ENCODE assay signal across 9 cellular contexts in the genomic region with DNA sequence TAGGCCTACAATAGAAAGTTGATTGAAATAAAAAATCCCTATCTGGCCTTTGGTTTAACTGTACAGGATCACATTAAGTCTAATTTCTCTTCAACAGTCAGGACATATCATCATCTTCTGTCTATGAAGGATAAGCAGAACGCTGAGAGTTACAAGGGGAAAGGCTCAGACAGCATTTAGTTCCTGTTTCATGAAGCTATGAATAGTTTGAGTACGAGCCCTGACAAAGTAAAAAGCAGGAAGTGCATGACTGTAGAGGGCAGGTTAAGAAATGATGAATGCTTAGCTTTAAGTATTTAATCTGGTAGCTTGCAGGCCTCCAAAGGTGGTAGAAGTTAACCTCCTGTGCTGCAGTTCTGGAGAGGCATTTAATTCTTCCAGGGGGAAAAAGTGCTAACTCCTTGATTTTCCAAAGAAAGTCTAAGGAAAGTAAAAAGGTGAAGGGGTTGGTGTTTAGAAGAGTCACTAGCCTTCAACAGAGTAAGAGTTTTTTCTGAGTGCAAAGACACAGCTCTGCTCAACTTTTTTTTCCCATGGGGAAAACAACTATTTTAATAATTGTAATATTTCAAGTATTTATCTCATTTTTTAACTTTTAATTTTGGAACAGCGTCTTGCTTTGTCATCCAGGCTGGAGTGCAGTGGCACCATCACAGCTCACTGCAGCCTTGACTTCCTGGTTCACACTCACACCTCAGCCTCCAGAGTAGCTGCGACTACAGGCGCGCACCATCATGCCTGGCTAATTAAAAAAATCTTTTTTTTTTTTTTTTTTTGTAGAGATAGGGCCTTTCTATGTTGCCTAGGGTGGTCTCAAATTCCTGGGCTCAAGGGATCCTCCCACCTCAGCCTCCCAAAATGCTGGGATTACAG.
A peak's percentile ranks its signal among the peaks of the same experiment; 100 is the strongest.
DNase-seq lines count a peak whose midpoint lies in the region; ATAC-seq and TF ChIP-seq lines count a peak whose summit lies in the region.
"Had no signal": no experiment of that assay in that cellular context is flagged by ENCODE, and none has a peak within 500 bp of the region (broad histone marks: within the 10 kb centered on the region; RNA-seq: fewer than 3 reads in every experiment).

No MANE protein-coding gene starts in this region.

- POLR2A ChIA-PET in activated CD4-positive, alpha-beta T cell treated with anti-CD3 and anti-CD28 coated beads for 36 hours (lab: Charles Lee): no interaction called here

- H3K4me3 ChIP-seq in SK-N-MC (no peak overlapping the region), left ventricle myocardium inferior (no peak overlapping the region)

- H3K27ac ChIP-seq in SK-N-MC (peak overlapping the region; percentile 72), left ventricle myocardium inferior (replicated peaks) (peak overlapping the region; percentile 64)
- H3K27ac ChIP-seq: 22Rv1 had no signal

- H3K4me1 Mint-ChIP-seq in activated CD4-positive, alpha-beta T cell treated with anti-CD3 and anti-CD28 coated beads for 36 hours: peaks cover 11% of the 10 kb centered on the region

- no peak for TF ChIP-seq CTCF in left ventricle myocardium inferior (IDR thresholded peaks at IDR 0.05; ENCODE audit: borderline replicate concordance)

- peaks cover 75% of the 10 kb centered on the region for H3K36me3 ChIP-seq in SK-N-MC (ENCODE audit: insufficient read depth, low read length)
- peaks cover 23% of the 10 kb centered on the region for H3K36me3 ChIP-seq in left ventricle myocardium inferior

- H3K9me3 ChIP-seq in SK-N-MC (ENCODE audit: low read depth, low read length): 0 out of 2 replicates have a peak, but pooled peaks cover 4% of the 10 kb centered on the region
- H3K9me3 ChIP-seq in left ventricle myocardium inferior (replicated peaks): no peaks in the 10 kb centered on the region

- peak; percentile 7 for DNase-seq in activated CD4-positive, alpha-beta T cell treated with anti-CD3 and anti-CD28 coated beads for 36 hours
- no peak for DNase-seq in activated CD4-positive, alpha-beta T cell treated with anti-CD3 and anti-CD28 coated beads for 4 hours
- no peak for DNase-seq in SK-N-MC (ENCODE audit: low read depth, low spot score)
- DNase-seq in left ventricle myocardium inferior: no peak
- DNase-seq in effector CD4-positive, alpha-beta T cell: no peak
- no peak for DNase-seq in SHP77 (lab: John Stamatoyannopoulos, UW)
- no peak for DNase-seq in NCI-H2081 (lab: John Stamatoyannopoulos, UW)

- H3K27ac Mint-ChIP-seq in activated CD4-positive, alpha-beta T cell treated with anti-CD3 and anti-CD28 coated beads for 36 hours: peak overlapping the region; percentile 48

- CTCF ChIA-PET in activated CD4-positive, alpha-beta T cell treated with anti-CD3 and anti-CD28 coated beads for 36 hours (lab: Charles Lee): interaction anchor here (0.9 to 1.0 kb wide), 2 partner anchors 10 kb away, joined by 3 read pairs; no protein-coding TSS in a partner anchor

- no peaks in the 10 kb centered on the region for H3K27me3 Mint-ChIP-seq in activated CD4-positive, alpha-beta T cell treated with anti-CD3 and anti-CD28 coated beads for 36 hours

- peak; percentile 89 for ATAC-seq in activated CD4-positive, alpha-beta T cell treated with anti-CD3 and anti-CD28 coated beads for 36 hours
- peak; percentile 96 for ATAC-seq in HG02981 (IDR thresholded peaks at IDR 0.05; ENCODE audit: unreplicated experiment)

- peaks cover 28% of the 10 kb centered on the region for H3K36me3 Mint-ChIP-seq in activated CD4-positive, alpha-beta T cell treated with anti-CD3 and anti-CD28 coated beads for 36 hours (ENCODE audit: low read depth)

- no peaks in the 10 kb centered on the region for H3K27me3 ChIP-seq in left ventricle myocardium inferior (ENCODE audit: low read depth)

- intact Hi-C loops in activated CD4-positive, alpha-beta T cell treated with anti-CD3 and anti-CD28 coated beads for 36 hours (cut with DNase I, micrococcal nuclease): no loop called here
- intact Hi-C loops in left ventricle myocardium inferior (cut with micrococcal nuclease): no loop called here

- no peaks in the 10 kb centered on the region for H3K9me3 Mint-ChIP-seq in activated CD4-positive, alpha-beta T cell treated with anti-CD3 and anti-CD28 coated beads for 36 hours (ENCODE audit: low read depth)

- H3K9ac ChIP-seq in SK-N-MC (ENCODE audit: insufficient read length): no peak overlapping the region

- peaks cover 41% of the 10 kb centered on the region for H3K4me1 ChIP-seq in left ventricle myocardium inferior

- H3K4me3 Mint-ChIP-seq in activated CD4-positive, alpha-beta T cell treated with anti-CD3 and anti-CD28 coated beads for 36 hours: no peak overlapping the region
